ENCODE assay signal across 6 cellular contexts in genomic region chr10:75586814-75587213, GRCh38.
"Had no signal": no experiment of that assay in that cellular context is flagged by ENCODE, and none has a peak within 500 bp of the region (broad histone marks: within the 10 kb centered on the region; RNA-seq: fewer than 3 reads in every experiment).

No MANE protein-coding gene starts in this region.

- FAIRE-seq: HTR-8/SVneo, K562 had no signal

- ATAC-seq: K562 had no signal

- H3K27ac ChIP-seq: HL-60 had no signal

- H3K4me3 ChIP-seq: K562 had no signal

- DNase-seq: IMR-90, KBM-7, KG1 had no signal
